Comparison of ENCODE assay signal across 8 cellular contexts in genomic region chr17:62627219-62627903, GRCh38. TPM values are rescaled to one million over a fixed set of nuclear protein-coding genes. Genes with fewer than 3 reads are reported as not detected.
DNase-seq lines count a peak whose midpoint lies in the region; ATAC-seq and TF ChIP-seq lines count a peak whose summit lies in the region.

MRC2 (plus strand) TSS chr17:62627670; CDS start chr17:62627803, 133 bp downstream.

- peak; percentile 62 for ATAC-seq in HG02885 (IDR thresholded peaks at IDR 0.05; ENCODE audit: poor library complexity, unreplicated experiment)
- ATAC-seq in left colon = peak; percentile 33

- H3K27me3 Mint-ChIP-seq in CD14-positive monocyte (ENCODE audit: low read depth in 3 of 3) = peaks cover 32 to 46% (median 39%) of the 10 kb centered on the region in 3 donors

- DNase-seq in CD14-positive monocyte (ENCODE audit: low spot score) = no peak
- peak; percentile 61 to 84 for DNase-seq in SW 1271 (lab: John Stamatoyannopoulos, UW)
- peak; percentile 89 for DNase-seq in choroid plexus epithelial cell (ENCODE audit: low read depth)
- peak; percentile 35 to 37 for DNase-seq in left colon
- DNase-seq in stimulated activated CD4-positive, alpha-beta T cell treated with anti-CD3 and anti-CD28 coated beads, Interleukin-15, amount 100 ng/mL, for 24 hours = peak; percentile 78
- no peak for DNase-seq in activated gamma-delta T cell treated with Interleukin-2 at 50 U/mL for 16 hours
- DNase-seq in middle frontal gyrus (ENCODE audit: extremely low spot score, low spot score) = no peak

- H3K4me1 Mint-ChIP-seq in CD14-positive monocyte = peaks cover 34% of the 10 kb centered on the region

- no peak for TF ChIP-seq CTCF in CD14-positive monocyte (IDR thresholded peaks at IDR 0.05)
- TF ChIP-seq CTCF in choroid plexus epithelial cell (conservative IDR thresholded peaks at IDR 0.05; ENCODE audit: low read depth, low read length) = no peak

- H3K36me3 Mint-ChIP-seq in CD14-positive monocyte = peaks cover 7 to 8% of the 10 kb centered on the region in 2 donors

- peak within 1 kb of the TSS; percentile 79 to 91 for H3K4me3 Mint-ChIP-seq in CD14-positive monocyte

- peaks cover 0 to 5% (median 2%) of the 10 kb centered on the region in 7 donors for H3K9me3 Mint-ChIP-seq in CD14-positive monocyte

- intact Hi-C loops in CD14-positive monocyte (cut with micrococcal nuclease) (no loop called here), left colon (cut with DNase I, micrococcal nuclease) (no loop called here)

- H3K4me3 ChIP-seq in choroid plexus epithelial cell (ENCODE audit: low read depth, low read length) = peak within 1 kb of the TSS; percentile 84

- H3K27ac Mint-ChIP-seq in CD14-positive monocyte = peak within 1 kb of the TSS in 1 of 7 donors; percentile 72

RNA-seq across cellular contexts. Expression of gene MRC2, which starts in this region (rescaled TPM):
- not detected for polyA plus RNA-seq in CD14-positive monocyte
- total RNA-seq in left colon = 10 to 100 TPM in 1 of 2 donors, 1 to 10 TPM in 1; 5.1 to 12.4 TPM

Comparison
In these comparisons a context has a peak if more than half of its experiments do, and no peak if none do; other contexts are left out.
1. DNase-seq: peak in SW 1271 (2 of 2), choroid plexus epithelial cell (single experiment), left colon (2 of 2) and stimulated activated CD4-positive, alpha-beta T cell treated with anti-CD3 and anti-CD28 coated beads, Interleukin-15, amount 100 ng/mL, for 24 hours (single experiment); none in CD14-positive monocyte (single experiment), activated gamma-delta T cell treated with Interleukin-2 at 50 U/mL for 16 hours (single experiment) and middle frontal gyrus (single experiment).